ENCODE assay signal across 31 cellular contexts in genomic region chr1:219548386-219548785, GRCh38.
"Had no signal": no experiment of that assay in that cellular context is flagged by ENCODE, and none has a peak within 500 bp of the region (broad histone marks: within the 10 kb centered on the region; RNA-seq: fewer than 3 reads in every experiment).

No MANE protein-coding gene starts in this region.

- H3K4me3 ChIP-seq: ovary, psoas muscle, right lobe of liver, sigmoid colon, suprapubic skin, testis, tibial artery, transverse colon, upper lobe of right lung, uterus had no signal

- H3K27me3 ChIP-seq: ovary, right lobe of liver, sigmoid colon, suprapubic skin, testis, tibial artery, transverse colon, upper lobe of right lung, uterus had no signal

- H3K36me3 ChIP-seq: ovary, right lobe of liver, sigmoid colon, suprapubic skin, tibial artery, transverse colon, upper lobe of right lung, uterus had no signal

- H2AFZ ChIP-seq: parathyroid adenoma had no signal

- H3K9ac ChIP-seq: parathyroid adenoma had no signal

- DNase-seq: naive thymus-derived CD4-positive, alpha-beta T cell; natural killer cell; nephron progenitor cell; occipital lobe; ovary; posterior cingulate gyrus; psoas muscle; right cardiac atrium; right lobe of liver; sigmoid colon; small intestine; stimulated activated CD4-positive, alpha-beta T cell treated with anti-CD3 and anti-CD28 coated beads, Interleukin-15, amount 100 ng/mL, for 24 hours; stimulated activated CD4-positive, alpha-beta T cell treated with anti-CD3 and anti-CD28 coated beads, Interleukin-2, amount 100 ng/mL, for 24 hours; stimulated activated CD4-positive, alpha-beta T cell treated with anti-CD3 and anti-CD28 coated beads, Interleukin-4, amount 100 ng/mL, for 1 hour; stimulated activated CD4-positive, alpha-beta T cell treated with anti-CD3 and anti-CD28 coated beads, Interleukin-4, amount 100 ng/mL, for 4 hours; stimulated activated CD8-positive, alpha-beta memory T cell treated with anti-CD3 and anti-CD28 coated beads, Interleukin-4, amount 100 ng/mL, for 48 hours; stimulated activated naive CD4-positive, alpha-beta T cell; stimulated activated naive CD8-positive, alpha-beta T cell treated with anti-CD3 and anti-CD28 coated beads, Interleukin-15, amount 100 ng/mL, for 72 hours; stimulated activated naive CD8-positive, alpha-beta T cell treated with anti-CD3 and anti-CD28 coated beads, Interleukin-15, Interleukin-2, amounts not matched to agents 100 U/mL and 50 U/mL, for 24 hours; substantia nigra; testis; tibial artery; transverse colon; upper lobe of right lung; uterus had no signal

- H3K36me3 Mint-ChIP-seq: natural killer cell; stimulated activated memory B cell treated with anti-CD40 and anti-IgM and Interleukin-4, amounts not matched to agents 10 μg/mL and 1 μg/mL and 100 μg/mL, for 72 hours had no signal

- H3K9me3 ChIP-seq: ovary, psoas muscle, right lobe of liver, sigmoid colon, suprapubic skin, testis, tibial artery, transverse colon, upper lobe of right lung, uterus had no signal

- ATAC-seq: naive thymus-derived CD4-positive, alpha-beta T cell; natural killer cell; psoas muscle; right cardiac atrium; right lobe of liver; stimulated activated memory B cell treated with anti-CD40 and anti-IgM and Interleukin-4, amounts not matched to agents 10 μg/mL and 1 μg/mL and 100 μg/mL, for 72 hours; stimulated activated naive CD8-positive, alpha-beta T cell treated with anti-CD3 and anti-CD28 coated beads, Interleukin-15, amount 100 ng/mL, for 72 hours; stimulated activated naive CD8-positive, alpha-beta T cell treated with anti-CD3 and anti-CD28 coated beads, Interleukin-15, Interleukin-2, amounts not matched to agents 100 U/mL and 50 U/mL, for 24 hours; upper lobe of right lung had no signal

- H3K27ac Mint-ChIP-seq: naive thymus-derived CD4-positive, alpha-beta T cell; natural killer cell; nephron progenitor cell; progenitor cell of endocrine pancreas; stimulated activated memory B cell treated with anti-CD40 and anti-IgM and Interleukin-4, amounts not matched to agents 10 μg/mL and 1 μg/mL and 100 μg/mL, for 72 hours; stimulated activated naive CD8-positive, alpha-beta T cell treated with anti-CD3 and anti-CD28 coated beads, Interleukin-15, amount 100 ng/mL, for 72 hours; type B pancreatic cell had no signal

- H3K27me3 Mint-ChIP-seq: naive thymus-derived CD4-positive, alpha-beta T cell; progenitor cell of endocrine pancreas; stimulated activated memory B cell treated with anti-CD40 and anti-IgM and Interleukin-4, amounts not matched to agents 10 μg/mL and 1 μg/mL and 100 μg/mL, for 72 hours; stimulated activated naive CD8-positive, alpha-beta T cell treated with anti-CD3 and anti-CD28 coated beads, Interleukin-15, amount 100 ng/mL, for 72 hours; type B pancreatic cell had no signal

- H3K4me1 ChIP-seq: parathyroid adenoma, psoas muscle, right lobe of liver, sigmoid colon, suprapubic skin, testis, tibial artery, transverse colon, upper lobe of right lung, uterus had no signal

- H3K27ac ChIP-seq: ovary, parathyroid adenoma, psoas muscle, right lobe of liver, sigmoid colon, suprapubic skin, testis, tibial artery, transverse colon, upper lobe of right lung, uterus had no signal

- H3K79me2 ChIP-seq: parathyroid adenoma had no signal

- H3K4me1 Mint-ChIP-seq: naive thymus-derived CD4-positive, alpha-beta T cell; natural killer cell; neural crest cell; stimulated activated memory B cell treated with anti-CD40 and anti-IgM and Interleukin-4, amounts not matched to agents 10 μg/mL and 1 μg/mL and 100 μg/mL, for 72 hours; stimulated activated naive CD8-positive, alpha-beta T cell treated with anti-CD3 and anti-CD28 coated beads, Interleukin-15, amount 100 ng/mL, for 72 hours had no signal

- H3K9me3 Mint-ChIP-seq: stimulated activated memory B cell treated with anti-CD40 and anti-IgM and Interleukin-4, amounts not matched to agents 10 μg/mL and 1 μg/mL and 100 μg/mL, for 72 hours had no signal

- H3K4me3 Mint-ChIP-seq: naive thymus-derived CD4-positive, alpha-beta T cell; natural killer cell; nephron progenitor cell; neural crest cell; stimulated activated memory B cell treated with anti-CD40 and anti-IgM and Interleukin-4, amounts not matched to agents 10 μg/mL and 1 μg/mL and 100 μg/mL, for 72 hours; stimulated activated naive CD8-positive, alpha-beta T cell treated with anti-CD3 and anti-CD28 coated beads, Interleukin-15, amount 100 ng/mL, for 72 hours; type B pancreatic cell had no signal
